22 cellular contexts compared by ENCODE assay signal in the genomic region with DNA sequence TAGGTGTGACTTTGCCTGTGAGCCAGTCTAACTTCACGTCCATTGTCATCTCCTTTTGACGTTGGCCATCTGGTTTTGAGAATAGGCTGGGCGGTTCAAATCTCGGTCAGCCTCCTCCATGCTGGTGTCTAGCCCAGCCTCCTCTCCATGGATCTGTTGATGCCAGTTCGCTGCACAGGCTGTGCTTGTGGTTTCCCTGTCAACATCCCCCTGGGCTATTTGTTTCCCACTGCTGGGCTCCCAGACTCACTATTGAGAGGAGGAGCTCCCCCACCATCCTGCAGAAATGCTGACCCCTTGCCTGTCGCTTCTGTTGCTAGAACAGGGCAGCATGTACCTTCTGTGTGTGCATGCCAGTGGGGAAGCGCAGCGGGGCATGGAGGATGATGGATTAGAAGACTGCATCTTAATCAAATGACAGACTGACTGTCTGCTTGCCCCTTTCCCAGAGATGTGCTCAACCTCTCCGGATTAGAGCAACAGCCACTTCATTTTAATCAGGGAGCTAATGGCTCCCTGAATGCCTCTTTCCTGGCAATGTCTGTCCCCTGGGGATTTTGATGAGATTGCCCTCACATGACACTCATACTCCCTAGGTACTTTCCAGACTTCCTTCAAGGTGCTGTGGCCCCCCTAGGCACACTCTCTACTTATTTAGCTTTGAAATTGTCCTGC.
A peak's percentile ranks its signal among the peaks of the same experiment; 100 is the strongest.
DNase-seq lines count a peak whose midpoint lies in the region; ATAC-seq and TF ChIP-seq lines count a peak whose summit lies in the region.
"Had no signal": no experiment of that assay in that cellular context is flagged by ENCODE, and none has a peak within 500 bp of the region (broad histone marks: within the 10 kb centered on the region; RNA-seq: fewer than 3 reads in every experiment).

No MANE protein-coding gene starts in this region.

- no peak for ATAC-seq in CD4-positive, alpha-beta T cell (ENCODE audit: poor library complexity)
- no peak for ATAC-seq in HG03520 (IDR thresholded peaks at IDR 0.05; ENCODE audit: unreplicated experiment)
- ATAC-seq: HepG2; lower lobe of right lung; PC-3; psoas muscle; stimulated activated effector memory CD8-positive, alpha-beta T cell treated with anti-CD3 and anti-CD28 coated beads, Interleukin-12 subunit alpha, Interleukin-12 subunit beta, amount 100 ng/mL, for 72 hours had no signal

- DNase-seq in DMS79 treated with DMSO at 0.1 percent for 48 hours (lab: John Stamatoyannopoulos, UW) (peak; percentile 62), NCI-H524 (lab: John Stamatoyannopoulos, UW) (peak; percentile 95 to 98), endodermal cell (no peak), RKO (ENCODE audit: low spot score) (no peak)
- DNase-seq in CD4-positive, alpha-beta T cell: no peak
- DNase-seq: activated CD4-positive, alpha-beta T cell treated with anti-CD3 and anti-CD28 coated beads, Interleukin-2, amount 50 U/mL, for 1 hour; CD8-positive, alpha-beta memory T cell; DND-41; GM23248; lower lobe of right lung; NCI-H1048; NCI-H774; PC-3; psoas muscle; small intestine; stimulated activated CD4-positive, alpha-beta T cell treated with anti-CD3 and anti-CD28 coated beads, Interleukin-2, amount 100 ng/mL, for 24 hours; T-helper 2 cell had no signal

- no peak overlapping the region for H3K4me3 Mint-ChIP-seq in endodermal cell
- no peak overlapping the region for H3K4me3 Mint-ChIP-seq in CD4-positive, alpha-beta T cell
- H3K4me3 Mint-ChIP-seq: activated naive CD8-positive, alpha-beta T cell; CD8-positive, alpha-beta memory T cell; stimulated activated effector memory CD8-positive, alpha-beta T cell treated with anti-CD3 and anti-CD28 coated beads, Interleukin-12 subunit alpha, Interleukin-12 subunit beta, amount 100 ng/mL, for 72 hours had no signal

- peaks cover 4% of the 10 kb centered on the region for H3K27me3 Mint-ChIP-seq in endodermal cell (ENCODE audit: insufficient read depth)
- no peaks in the 10 kb centered on the region for H3K27me3 Mint-ChIP-seq in CD4-positive, alpha-beta T cell
- H3K27me3 Mint-ChIP-seq: activated naive CD8-positive, alpha-beta T cell had no signal

- H3K27ac ChIP-seq in BLaER1 (peak overlapping the region; percentile 83), endodermal cell (ENCODE audit: low read depth, low read length) (no peak overlapping the region)
- H3K27ac ChIP-seq in CD4-positive, alpha-beta T cell (ENCODE audit: low read depth, low read length): no peak overlapping the region
- H3K27ac ChIP-seq: GM23248, lower lobe of right lung, psoas muscle had no signal

- peak overlapping the region; percentile 83 for H3K4me2 ChIP-seq in BLaER1

- H3K9me3 Mint-ChIP-seq in endodermal cell: peaks cover 4% of the 10 kb centered on the region
- H3K9me3 Mint-ChIP-seq in CD4-positive, alpha-beta T cell: no peaks in the 10 kb centered on the region
- H3K9me3 Mint-ChIP-seq: stimulated activated effector memory CD8-positive, alpha-beta T cell treated with anti-CD3 and anti-CD28 coated beads, Interleukin-12 subunit alpha, Interleukin-12 subunit beta, amount 100 ng/mL, for 72 hours had no signal

- no peak for TF ChIP-seq CTCF in endodermal cell (conservative IDR thresholded peaks at IDR 0.05)
- no peak for TF ChIP-seq CTCF in CD4-positive, alpha-beta T cell (IDR thresholded peaks at IDR 0.05)

- H3K36me3 ChIP-seq in BLaER1: peaks cover 5% of the 10 kb centered on the region; the same call in 1 of the 2 replicates
- H3K36me3 ChIP-seq in endodermal cell (ENCODE audit: control insufficient read depth, insufficient read depth, low read length): no peaks in the 10 kb centered on the region
- H3K36me3 ChIP-seq: lower lobe of right lung had no signal

- no peaks in the 10 kb centered on the region for H4K20me1 ChIP-seq in BLaER1

- peaks cover 41% of the 10 kb centered on the region for H3K4me1 Mint-ChIP-seq in endodermal cell
- H3K4me1 Mint-ChIP-seq in CD4-positive, alpha-beta T cell (ENCODE audit: low read depth): peaks cover 6% of the 10 kb centered on the region

- H3K4me1 ChIP-seq in BLaER1: peaks cover 84% of the 10 kb centered on the region
- peaks cover 6% of the 10 kb centered on the region for H3K4me1 ChIP-seq in endodermal cell (ENCODE audit: control insufficient read depth, insufficient read depth, low read length)

- H3K27me3 ChIP-seq in BLaER1: no peaks in the 10 kb centered on the region
- H3K27me3 ChIP-seq in endodermal cell (ENCODE audit: control insufficient read depth, insufficient read depth, low read length, poor library complexity, severe bottlenecking): no peaks in the 10 kb centered on the region
- no peaks in the 10 kb centered on the region for H3K27me3 ChIP-seq in CD4-positive, alpha-beta T cell (ENCODE audit: control insufficient read depth, insufficient read depth, low read length)

- H3K9ac ChIP-seq in BLaER1 (no peak overlapping the region), endodermal cell (ENCODE audit: extremely low read depth, low read length, poor library complexity, severe bottlenecking) (no peak overlapping the region)
- H3K9ac ChIP-seq: GM23248 had no signal

- intact Hi-C loops in CD4-positive, alpha-beta T cell (cut with DNase I, micrococcal nuclease): no loop called here

- WGBS in endodermal cell (ENCODE audit: insufficient coverage in 1 of 2, insufficient read length in 1 of 2), 2 experiments: 83 to 87% methylated on average over 7 to 9 of the region's 9 CpGs

- H3K4me3 ChIP-seq in BLaER1 (no peak overlapping the region), endodermal cell (ENCODE audit: low read length) (no peak overlapping the region)
- H3K4me3 ChIP-seq: GM23248, lower lobe of right lung, psoas muscle had no signal

- CTCF ChIA-PET in CD4-positive, alpha-beta T cell (lab: Charles Lee): no interaction called here

- H3K9me3 ChIP-seq in BLaER1 (peaks cover 8% of the 10 kb centered on the region; the same call in 1 of the 2 replicates), endodermal cell (ENCODE audit: control insufficient read depth, low read length) (no peaks in the 10 kb centered on the region)
- no peaks in the 10 kb centered on the region for H3K9me3 ChIP-seq in CD4-positive, alpha-beta T cell (ENCODE audit: control insufficient read depth, low read length)
- H3K9me3 ChIP-seq: lower lobe of right lung, psoas muscle had no signal

- peak overlapping the region; percentile 57 for H3K27ac Mint-ChIP-seq in endodermal cell
- no peak overlapping the region for H3K27ac Mint-ChIP-seq in CD4-positive, alpha-beta T cell
- H3K27ac Mint-ChIP-seq: activated naive CD8-positive, alpha-beta T cell; CD8-positive, alpha-beta memory T cell; stimulated activated effector memory CD8-positive, alpha-beta T cell treated with anti-CD3 and anti-CD28 coated beads, Interleukin-12 subunit alpha, Interleukin-12 subunit beta, amount 100 ng/mL, for 72 hours had no signal

- POLR2A ChIA-PET in CD4-positive, alpha-beta T cell (lab: Charles Lee): no interaction called here

- peaks cover 20% of the 10 kb centered on the region for H3K36me3 Mint-ChIP-seq in endodermal cell (ENCODE audit: low read depth)
- no peaks in the 10 kb centered on the region for H3K36me3 Mint-ChIP-seq in CD4-positive, alpha-beta T cell (ENCODE audit: low read depth)
- H3K36me3 Mint-ChIP-seq: activated naive CD8-positive, alpha-beta T cell; CD8-positive, alpha-beta memory T cell; stimulated activated effector memory CD8-positive, alpha-beta T cell treated with anti-CD3 and anti-CD28 coated beads, Interleukin-12 subunit alpha, Interleukin-12 subunit beta, amount 100 ng/mL, for 72 hours had no signal

Comparison
In these comparisons a context has a peak if more than half of its experiments do, and no peak if none do; other contexts are left out.
1. DNase-seq: peak in DMS79 treated with DMSO at 0.1 percent for 48 hours (single experiment) and NCI-H524 (2 of 2); none in endodermal cell (single experiment), CD4-positive, alpha-beta T cell (0 of 10) and RKO (single experiment).